ENCODE assay signal across 18 cellular contexts in the genomic region with DNA sequence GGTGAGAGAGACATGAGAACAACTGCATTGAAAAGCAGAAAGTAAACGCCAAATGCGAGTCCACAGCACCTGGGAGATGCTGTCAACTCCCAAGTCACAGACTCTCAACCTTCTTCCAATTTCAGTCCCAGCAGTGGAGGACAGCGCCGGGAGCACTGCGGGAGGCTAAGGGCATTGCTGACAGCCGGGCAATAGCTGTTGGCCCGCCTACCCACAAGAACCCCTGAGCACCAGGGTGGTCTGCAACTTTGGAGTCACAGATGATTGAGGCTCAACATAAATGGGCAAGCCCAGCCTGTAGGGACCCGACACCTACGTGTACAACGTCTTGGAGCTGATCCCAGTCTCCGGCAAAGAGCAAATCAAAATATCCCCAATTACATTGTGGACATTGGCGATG.
DNase-seq lines count a peak whose midpoint lies in the region; ATAC-seq and TF ChIP-seq lines count a peak whose summit lies in the region.
"Had no signal": no experiment of that assay in that cellular context is flagged by ENCODE, and none has a peak within 500 bp of the region (broad histone marks: within the 10 kb centered on the region; RNA-seq: fewer than 3 reads in every experiment).

No MANE protein-coding gene starts in this region.

- no peak overlapping the region for H2AFZ ChIP-seq in neural progenitor cell (replicated peaks)
- H2AFZ ChIP-seq: PC-9 had no signal

- H3K4me3 Mint-ChIP-seq in endodermal cell (no peak overlapping the region), neural progenitor cell (no peak overlapping the region)
- H3K4me3 Mint-ChIP-seq in activated naive CD4-positive, alpha-beta T cell treated with anti-CD3 and anti-CD28 coated beads for 36 hours = no peak overlapping the region
- H3K4me3 Mint-ChIP-seq: CD8-positive, alpha-beta memory T cell had no signal

- H3K4me3 ChIP-seq in HUES64 (ENCODE audit: low read length) (peak overlapping the region; percentile 15; the same call in 1 of the 2 replicates), endodermal cell (ENCODE audit: low read length) (no peak overlapping the region), neural progenitor cell (peak overlapping the region; percentile 20), MG63 (no peak overlapping the region)
- H3K4me3 ChIP-seq: A549, BLaER1, PC-9 had no signal

- WGBS in HUES64 = 10% methylated on average over 10 of the region's 12 CpGs
- 27 to 33% methylated on average over 1 to 12 of the region's 12 CpGs for WGBS in endodermal cell (ENCODE audit: insufficient coverage in 1 of 2, insufficient read length in 1 of 2), 2 experiments

- no peak for TF ChIP-seq CTCF in endodermal cell (conservative IDR thresholded peaks at IDR 0.05)
- no peak for TF ChIP-seq CTCF in neural progenitor cell (IDR thresholded peaks at IDR 0.05)

- H3K27me3 Mint-ChIP-seq in endodermal cell (ENCODE audit: insufficient read depth) = peaks cover 9% of the 10 kb centered on the region
- peaks cover 10% of the 10 kb centered on the region for H3K27me3 Mint-ChIP-seq in neural progenitor cell (ENCODE audit: insufficient read depth, low read depth)
- no peaks in the 10 kb centered on the region for H3K27me3 Mint-ChIP-seq in activated naive CD4-positive, alpha-beta T cell treated with anti-CD3 and anti-CD28 coated beads for 36 hours (ENCODE audit: low read depth)
- H3K27me3 Mint-ChIP-seq: CD8-positive, alpha-beta memory T cell had no signal

- H3K27me3 ChIP-seq in HUES64 (ENCODE audit: insufficient read depth, low read length) (no peaks in the 10 kb centered on the region), endodermal cell (ENCODE audit: control insufficient read depth, insufficient read depth, low read length, poor library complexity, severe bottlenecking) (no peaks in the 10 kb centered on the region), neural progenitor cell (no peaks in the 10 kb centered on the region), MG63 (no peaks in the 10 kb centered on the region)
- H3K27me3 ChIP-seq: BLaER1 had no signal

- CTCF ChIA-PET in activated naive CD4-positive, alpha-beta T cell treated with anti-CD3 and anti-CD28 coated beads for 36 hours (lab: Charles Lee) = interaction anchor here (0.5 kb wide), 1 partner anchor 30 kb away, joined by 3 read pairs; no protein-coding TSS in a partner anchor

- intact Hi-C loops in activated naive CD4-positive, alpha-beta T cell treated with anti-CD3 and anti-CD28 coated beads for 36 hours (cut with micrococcal nuclease) = no loop called here

- no peaks in the 10 kb centered on the region for H3K79me2 ChIP-seq in neural progenitor cell (ENCODE audit: low read depth)

- H3K36me3 ChIP-seq in HUES64 (ENCODE audit: insufficient read depth, low read length) (no peaks in the 10 kb centered on the region), endodermal cell (ENCODE audit: control insufficient read depth, insufficient read depth, low read length) (no peaks in the 10 kb centered on the region), neural progenitor cell (no peaks in the 10 kb centered on the region), MG63 (no peaks in the 10 kb centered on the region)
- H3K36me3 ChIP-seq: BLaER1 had no signal

- peak overlapping the region; percentile 56 for H3K4me2 ChIP-seq in neural progenitor cell
- H3K4me2 ChIP-seq: A549, PC-9 had no signal

- H3K27ac Mint-ChIP-seq in endodermal cell = peak overlapping the region; percentile 76
- no peak overlapping the region for H3K27ac Mint-ChIP-seq in neural progenitor cell
- no peak overlapping the region for H3K27ac Mint-ChIP-seq in activated naive CD4-positive, alpha-beta T cell treated with anti-CD3 and anti-CD28 coated beads for 36 hours
- H3K27ac Mint-ChIP-seq: CD8-positive, alpha-beta memory T cell had no signal

- H4K20me1 ChIP-seq in neural progenitor cell (ENCODE audit: low read depth) = no peaks in the 10 kb centered on the region
- H4K20me1 ChIP-seq: BLaER1 had no signal

- DNase-seq in ELF-1 (ENCODE audit: low read depth, low spot score) = peak; percentile 65
- peak; percentile 79 for DNase-seq in endodermal cell
- peak; percentile 59 for DNase-seq in neural progenitor cell (ENCODE audit: low spot score)
- DNase-seq in MG63 = no peak
- no peak for DNase-seq in activated naive CD4-positive, alpha-beta T cell treated with anti-CD3 and anti-CD28 coated beads for 36 hours
- DNase-seq: CD8-positive, alpha-beta memory T cell; DMS53; EL; KBM-7; MV-4-11; NCI-H226; PC-9 had no signal

- H3K9me3 Mint-ChIP-seq in endodermal cell (peaks cover 41% of the 10 kb centered on the region), neural progenitor cell (peaks cover 34% of the 10 kb centered on the region)
- H3K9me3 Mint-ChIP-seq in activated naive CD4-positive, alpha-beta T cell treated with anti-CD3 and anti-CD28 coated beads for 36 hours = peaks cover 6% of the 10 kb centered on the region

- H3K9me3 ChIP-seq in HUES64 (ENCODE audit: insufficient read depth, low read depth, low read length) = peaks cover 31% of the 10 kb centered on the region
- peaks cover 6% of the 10 kb centered on the region for H3K9me3 ChIP-seq in endodermal cell (ENCODE audit: control insufficient read depth, low read length)
- no peaks in the 10 kb centered on the region for H3K9me3 ChIP-seq in neural progenitor cell (ENCODE audit: low read depth)
- no peaks in the 10 kb centered on the region for H3K9me3 ChIP-seq in MG63
- H3K9me3 ChIP-seq: A549 had no signal

- no peak for ATAC-seq in GM21423 (IDR thresholded peaks at IDR 0.05; ENCODE audit: unreplicated experiment)
- ATAC-seq: A549, HCT116 had no signal

- H3K4me1 ChIP-seq in HUES64 (ENCODE audit: insufficient read depth, low read length) (peaks cover 22% of the 10 kb centered on the region), endodermal cell (ENCODE audit: control insufficient read depth, insufficient read depth, low read length) (peaks cover 6% of the 10 kb centered on the region), neural progenitor cell (peaks cover 32% of the 10 kb centered on the region)
- H3K4me1 ChIP-seq: A549 had no signal

- H3K36me3 Mint-ChIP-seq in endodermal cell (ENCODE audit: low read depth) = peaks cover 8% of the 10 kb centered on the region
- peaks cover 2% of the 10 kb centered on the region for H3K36me3 Mint-ChIP-seq in neural progenitor cell
- no peaks in the 10 kb centered on the region for H3K36me3 Mint-ChIP-seq in activated naive CD4-positive, alpha-beta T cell treated with anti-CD3 and anti-CD28 coated beads for 36 hours (ENCODE audit: low read depth)
- H3K36me3 Mint-ChIP-seq: CD8-positive, alpha-beta memory T cell had no signal

- H3K4me1 Mint-ChIP-seq in endodermal cell (peaks cover 24% of the 10 kb centered on the region), neural progenitor cell (peaks cover 21% of the 10 kb centered on the region)
- H3K4me1 Mint-ChIP-seq in activated naive CD4-positive, alpha-beta T cell treated with anti-CD3 and anti-CD28 coated beads for 36 hours (ENCODE audit: low read depth) = no peaks in the 10 kb centered on the region
- H3K4me1 Mint-ChIP-seq: CD8-positive, alpha-beta memory T cell had no signal

- H3F3A ChIP-seq in neural progenitor cell (ENCODE audit: low read depth) = peaks cover 34% of the 10 kb centered on the region

- peak overlapping the region; percentile 90 for H3K27ac ChIP-seq in HUES64 (ENCODE audit: low read depth, low read length)
- no peak overlapping the region for H3K27ac ChIP-seq in endodermal cell (ENCODE audit: low read depth, low read length)
- peak overlapping the region; percentile 59 for H3K27ac ChIP-seq in neural progenitor cell
- H3K27ac ChIP-seq: A549, BLaER1, PC-9, RWPE1 had no signal

- H3K9ac ChIP-seq in HUES64 (ENCODE audit: low read depth, low read length) = 0 out of 2 replicates have a peak overlapping the region, but pooled peaks have one; percentile 7
- H3K9ac ChIP-seq in endodermal cell (ENCODE audit: extremely low read depth, low read length, poor library complexity, severe bottlenecking) = no peak overlapping the region
- H3K9ac ChIP-seq in neural progenitor cell = no peak overlapping the region
- H3K9ac ChIP-seq: BLaER1 had no signal

Comparison
In these comparisons a context has a peak if more than half of its experiments do, and no peak if none do; other contexts are left out.
1. DNase-seq: peak in ELF-1 (single experiment), endodermal cell (single experiment) and neural progenitor cell (single experiment); none in MG63 (single experiment) and activated naive CD4-positive, alpha-beta T cell treated with anti-CD3 and anti-CD28 coated beads for 36 hours (single experiment).
2. H3K4me3 ChIP-seq: peak in HUES64 (single experiment) and neural progenitor cell (single experiment); none in endodermal cell (single experiment) and MG63 (single experiment).